In the genomic region with DNA sequence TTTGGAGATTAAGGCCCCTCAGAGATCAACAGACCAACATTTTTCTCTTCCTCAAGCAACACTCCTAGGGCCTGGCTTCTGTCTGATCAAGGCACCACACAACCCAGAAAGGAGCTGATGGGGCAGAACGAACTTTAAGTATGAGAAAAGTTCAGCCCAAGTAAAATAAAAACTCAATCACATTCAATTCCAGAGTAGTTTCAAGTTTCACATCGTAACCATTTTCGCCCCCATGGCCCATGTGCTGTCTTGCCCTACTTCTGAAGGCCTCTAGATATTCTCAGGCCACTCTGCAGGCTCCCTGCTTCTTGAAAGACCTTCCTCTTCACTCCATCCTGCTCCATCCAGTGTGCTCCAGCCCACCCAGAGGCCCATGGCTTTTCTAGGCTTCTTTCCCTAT, we compare ENCODE assay signal across 21 cellular contexts. TPM values are rescaled to one million over a fixed set of nuclear protein-coding genes. Genes with fewer than 3 reads are reported as not detected.
"Had no signal": no experiment of that assay in that cellular context is flagged by ENCODE, and none has a peak within 500 bp of the region (broad histone marks: within the 10 kb centered on the region; RNA-seq: fewer than 3 reads in every experiment).

No MANE protein-coding gene starts in this region.

- FAIRE-seq: TTC549 had no signal

- ATAC-seq: foreskin keratinocyte, natural killer cell had no signal

- H3K4me1 Mint-ChIP-seq: activated B cell treated with CpG ODN at 0.5 μM for 24 hours; activated CD4-positive, alpha-beta T cell treated with anti-CD3 and anti-CD28 coated beads, Interleukin-2, amount 10 ng/mL, durations not matched to agents 24 days and 14 days; activated naive CD4-positive, alpha-beta T cell treated with anti-CD3 and anti-CD28 coated beads, Interleukin-2, amount 10 ng/mL, durations not matched to agents 7 days and 5 days; natural killer cell had no signal

- H3K9me3 Mint-ChIP-seq: activated B cell treated with CpG ODN at 0.5 μM for 24 hours; activated CD4-positive, alpha-beta T cell treated with anti-CD3 and anti-CD28 coated beads, Interleukin-2, amount 10 ng/mL, durations not matched to agents 24 days and 14 days; activated naive CD4-positive, alpha-beta T cell treated with anti-CD3 and anti-CD28 coated beads, Interleukin-2, amount 10 ng/mL, durations not matched to agents 7 days and 5 days; dendritic cell treated with granulocyte-macrophage colony-stimulating factor and Interleukin-4, amounts not matched to agents 40 ng/mL and 50 ng/mL, for 4 days; natural killer cell had no signal

- H3K27ac Mint-ChIP-seq: activated B cell treated with CpG ODN at 0.5 μM for 24 hours; activated CD4-positive, alpha-beta T cell treated with anti-CD3 and anti-CD28 coated beads, Interleukin-2, amount 10 ng/mL, durations not matched to agents 24 days and 14 days; activated naive CD4-positive, alpha-beta T cell treated with anti-CD3 and anti-CD28 coated beads, Interleukin-2, amount 10 ng/mL, durations not matched to agents 7 days and 5 days; dendritic cell treated with granulocyte-macrophage colony-stimulating factor and Interleukin-4, amounts not matched to agents 40 ng/mL and 50 ng/mL, for 4 days; natural killer cell had no signal

- H3K36me3 Mint-ChIP-seq: activated naive CD4-positive, alpha-beta T cell treated with anti-CD3 and anti-CD28 coated beads, Interleukin-2, amount 10 ng/mL, durations not matched to agents 7 days and 5 days; natural killer cell had no signal

- DNase-seq: activated B cell treated with CpG ODN at 0.5 μM for 24 hours; activated CD4-positive, alpha-beta T cell treated with anti-CD3 and anti-CD28 coated beads, Interleukin-2, amount 10 ng/mL, durations not matched to agents 24 days and 14 days; activated naive CD4-positive, alpha-beta T cell treated with anti-CD3 and anti-CD28 coated beads, Interleukin-2, amount 10 ng/mL, durations not matched to agents 7 days and 5 days; activated T-cell treated with anti-CD3 and anti-CD28 coated beads for 4 hours; cerebellar nuclear complex; effector memory CD4-positive, alpha-beta T cell; foreskin keratinocyte; glutamatergic neuron; mesendoderm; natural killer cell; retina; stimulated activated naive CD4-positive, alpha-beta T cell; tibial artery; uterus had no signal

- H3K9me3 ChIP-seq: ascending aorta, breast epithelium, neutrophil, tibial artery, uterus had no signal

- H3K4me3 Mint-ChIP-seq: activated B cell treated with CpG ODN at 0.5 μM for 24 hours; activated CD4-positive, alpha-beta T cell treated with anti-CD3 and anti-CD28 coated beads, Interleukin-2, amount 10 ng/mL, durations not matched to agents 24 days and 14 days; activated naive CD4-positive, alpha-beta T cell treated with anti-CD3 and anti-CD28 coated beads, Interleukin-2, amount 10 ng/mL, durations not matched to agents 7 days and 5 days; dendritic cell treated with granulocyte-macrophage colony-stimulating factor and Interleukin-4, amounts not matched to agents 40 ng/mL and 50 ng/mL, for 4 days; natural killer cell had no signal

RNA-seq across cellular contexts. Expression of a gene that starts 4.2 kb away (rescaled TPM):
- total RNA-seq: activated B cell treated with CpG ODN at 0.5 μM for 24 hours; activated CD4-positive, alpha-beta T cell treated with anti-CD3 and anti-CD28 coated beads, Interleukin-2, amount 10 ng/mL, durations not matched to agents 24 days and 14 days; ascending aorta; breast epithelium; foreskin keratinocyte; liver; natural killer cell; subcutaneous adipose tissue had no signal

RNA-seq across cellular contexts. Expression of a gene that starts 53.9 kb away (rescaled TPM):
- total RNA-seq: activated B cell treated with CpG ODN at 0.5 μM for 24 hours; activated CD4-positive, alpha-beta T cell treated with anti-CD3 and anti-CD28 coated beads, Interleukin-2, amount 10 ng/mL, durations not matched to agents 24 days and 14 days; ascending aorta; breast epithelium; foreskin keratinocyte; liver; natural killer cell; subcutaneous adipose tissue; uterus had no signal
